10 cellular contexts compared by ENCODE assay signal in genomic region chr1:184945678-184946412, GRCh38. TPM values are rescaled to one million over a fixed set of nuclear protein-coding genes. Genes with fewer than 3 reads are reported as not detected.
DNase-seq lines count a peak whose midpoint lies in the region; ATAC-seq and TF ChIP-seq lines count a peak whose summit lies in the region.
"Had no signal": no experiment of that assay in that cellular context is flagged by ENCODE, and none has a peak within 500 bp of the region (broad histone marks: within the 10 kb centered on the region; RNA-seq: fewer than 3 reads in every experiment).

No MANE protein-coding gene starts in this region.

- no peak overlapping the region for H3K4me3 ChIP-seq in NB4 (ENCODE audit: low read depth, low read length)
- H3K4me3 ChIP-seq in heart right ventricle = peak overlapping the region in 1 of 10 donors; percentile 5

- peaks cover 0 to 66% (median 49%) of the 10 kb centered on the region in 9 donors for H3K4me1 ChIP-seq in heart right ventricle

- H3K9me3 ChIP-seq in heart right ventricle = no peaks in the 10 kb centered on the region

- DNase-seq in AG08395 (ENCODE audit: low spot score) (peak; percentile 57), NB4 (ENCODE audit: low read depth) (peak; percentile 37), heart right ventricle (no peak), T-helper 2 cell (no peak), DMS79 treated with DMSO at 0.1 percent for 48 hours (lab: John Stamatoyannopoulos, UW) (no peak)
- no peak for DNase-seq in activated CD8-positive, alpha-beta memory T cell treated with anti-CD3 and anti-CD28 coated beads, Interleukin-2, amount 50 U/mL, for 4 hours
- no peak for DNase-seq in activated T-cell treated with anti-CD3 and anti-CD28 coated beads, Interleukin-2, amount 50 U/mL, for 1 hour
- DNase-seq: activated CD4-positive, alpha-beta T cell treated with anti-CD3 and anti-CD28 coated beads, Interleukin-2, amount 50 U/mL, for 4 hours had no signal

- peak; percentile 39 for ATAC-seq in GM21390 (IDR thresholded peaks at IDR 0.05; ENCODE audit: unreplicated experiment)
- ATAC-seq in heart right ventricle = peak in 7 of 8 donors; percentile 63 to 88 (median 76)

- intact Hi-C loops in heart right ventricle (cut with DNase I) = no loop called here

- no peak for TF ChIP-seq POLR2A in NB4 (IDR thresholded peaks at IDR 0.05; ENCODE audit: extremely low read depth, insufficient read length)

- H3K36me3 ChIP-seq in heart right ventricle = peaks cover 0 to 7% (median 0%) of the 10 kb centered on the region in 9 donors

- 71 to 74% methylated on average over 5 of the region's 5 CpGs for WGBS in heart right ventricle, 2 donors

- H3K27me3 ChIP-seq in heart right ventricle = no peaks in the 10 kb centered on the region

- TF ChIP-seq CTCF in NB4 (IDR thresholded peaks at IDR 0.05; ENCODE audit: low read depth, low read length) = no peak
- no peak for TF ChIP-seq CTCF in heart right ventricle (IDR thresholded peaks at IDR 0.05)

- peak overlapping the region; percentile 34 to 76 (median 60) for H3K27ac ChIP-seq in heart right ventricle
- H3K27ac ChIP-seq: C4-2B had no signal

RNA-seq across cellular contexts. Expression of gene NIBAN1, which starts 28.5 kb away (rescaled TPM):
- 100 to 1,000 TPM; 256 to 601 (median 442) TPM for total RNA-seq in heart right ventricle
- 10 to 100 TPM; 46.6 to 63.1 TPM for polyA plus RNA-seq in heart right ventricle

Comparison
In these comparisons a context has a peak if more than half of its experiments do, and no peak if none do; other contexts are left out.
1. DNase-seq: peak in AG08395 (single experiment) and NB4 (single experiment); none in heart right ventricle (0 of 2), activated CD8-positive, alpha-beta memory T cell treated with anti-CD3 and anti-CD28 coated beads, Interleukin-2, amount 50 U/mL, for 4 hours (single experiment), activated T-cell treated with anti-CD3 and anti-CD28 coated beads, Interleukin-2, amount 50 U/mL, for 1 hour (single experiment), T-helper 2 cell (0 of 5) and DMS79 treated with DMSO at 0.1 percent for 48 hours (single experiment).